Comparison of ENCODE assay signal across 8 cellular contexts in the genomic region with DNA sequence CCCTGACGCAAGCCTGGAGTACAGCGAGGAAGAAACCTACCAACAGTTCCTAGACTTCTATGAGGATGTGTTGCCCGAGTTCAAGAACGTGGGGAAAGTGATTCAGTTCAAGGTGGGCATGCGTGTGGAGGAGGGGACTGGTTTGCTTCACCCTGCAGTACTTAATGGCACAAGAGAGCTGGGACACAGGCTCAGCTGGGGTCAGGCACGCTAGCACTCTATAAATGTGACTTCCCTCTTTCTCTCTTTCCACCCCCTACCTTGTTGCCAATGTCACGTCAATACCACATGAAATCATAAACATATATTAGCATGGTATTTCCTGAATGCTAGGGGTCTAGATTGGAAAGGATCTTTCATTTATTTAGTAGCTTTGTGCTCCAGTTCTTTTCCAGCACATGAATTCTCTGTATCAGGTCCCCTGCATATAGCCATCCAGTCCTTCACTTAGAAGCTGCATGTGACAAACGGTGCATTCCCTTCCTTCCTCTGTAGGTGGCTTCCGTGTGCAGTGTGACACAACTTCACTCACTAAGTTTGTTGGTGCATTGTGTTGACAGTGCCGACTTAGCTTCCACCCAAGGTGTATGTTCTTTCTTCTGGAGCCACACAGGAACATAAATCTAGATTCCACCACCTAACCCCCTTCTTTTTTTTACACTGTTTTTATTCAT. TPM values are rescaled to one million over a fixed set of nuclear protein-coding genes. Genes with fewer than 3 reads are reported as not detected.
DNase-seq lines count a peak whose midpoint lies in the region; ATAC-seq and TF ChIP-seq lines count a peak whose summit lies in the region.

No MANE protein-coding gene starts in this region.

- peak; percentile 14 for DNase-seq in AG08396 (ENCODE audit: low spot score)
- peak; percentile 59 for DNase-seq in GM13977 (ENCODE audit: low spot score)
- no peak for DNase-seq in epithelial cell of proximal tubule (ENCODE audit: low read depth)
- peak; percentile 20 to 55 for DNase-seq in trophoblast cell
- DNase-seq in NCI-H1048 (lab: John Stamatoyannopoulos, UW), result no peak
- no peak for DNase-seq in NK-92 (lab: John Stamatoyannopoulos, UW; ENCODE audit: unreplicated experiment)

- H4K8ac ChIP-seq in trophoblast cell (ENCODE audit: low read depth, low read length), result no peak overlapping the region

- no peak overlapping the region for H2BK12ac ChIP-seq in trophoblast cell (ENCODE audit: low read length)

- peaks cover 2 to 4% of the 10 kb centered on the region in 2 experiments for H3K36me3 ChIP-seq in trophoblast cell (ENCODE audit: control insufficient read depth in 1 of 2, insufficient read depth in 2 of 2, low read length in 2 of 2)

- H2AK5ac ChIP-seq in trophoblast cell (ENCODE audit: low read length), result no peak overlapping the region

- no peak overlapping the region for H3K4me3 ChIP-seq in epithelial cell of proximal tubule (ENCODE audit: low read depth, low read length)
- H3K4me3 ChIP-seq in trophoblast cell (ENCODE audit: low read depth, low read length), result no peak overlapping the region

- no peak overlapping the region for H4K12ac ChIP-seq in trophoblast cell (ENCODE audit: low read depth, low read length)

- peak; percentile 77 for ATAC-seq in HG03025 (IDR thresholded peaks at IDR 0.05; ENCODE audit: low FRiP score, unreplicated experiment)
- peak; percentile 88 for ATAC-seq in SK-N-SH treated with all-trans-retinoic acid at 6 μM for 48 hours

- H3K4me1 ChIP-seq in trophoblast cell (ENCODE audit: control insufficient read depth in 1 of 2, insufficient read depth in 2 of 2, low read length in 2 of 2), result no peaks in the 10 kb centered on the region

- TF ChIP-seq CTCF in GM13977 (IDR thresholded peaks at IDR 0.05; ENCODE audit: extremely low read depth, insufficient read depth, missing control alignments), result peak; percentile 59
- TF ChIP-seq CTCF in epithelial cell of proximal tubule (conservative IDR thresholded peaks at IDR 0.05; ENCODE audit: low read depth, low read length), result peak; percentile 39

- H3K18ac ChIP-seq in trophoblast cell (ENCODE audit: low read length), result no peak overlapping the region

- no peaks in the 10 kb centered on the region for H3K79me2 ChIP-seq in trophoblast cell (ENCODE audit: control insufficient read depth, insufficient read depth, low read length, poor library complexity)

- H2BK120ac ChIP-seq in trophoblast cell (ENCODE audit: insufficient read depth, low read length, poor library complexity), result no peak overlapping the region

- H4K91ac ChIP-seq in trophoblast cell (ENCODE audit: low read depth, low read length), result no peak overlapping the region

- in situ Hi-C loops in GM13977 (cut with MboI; ENCODE audit: low pct_unique_long_range_greater_than_20kb, low sequenced_read_pairs, unreplicated experiment), result no loop called here

- H3K4ac ChIP-seq in trophoblast cell (ENCODE audit: low read depth, low read length), result no peak overlapping the region

- H3K4me2 ChIP-seq in trophoblast cell (ENCODE audit: low read length), result no peak overlapping the region

- H3K14ac ChIP-seq in trophoblast cell (ENCODE audit: low read length), result no peak overlapping the region

- no peak overlapping the region for H2AFZ ChIP-seq in trophoblast cell (ENCODE audit: insufficient read depth, low read length, poor library complexity)

- H3K9me3 ChIP-seq in trophoblast cell (ENCODE audit: insufficient read depth, low read depth, low read length), result no peaks in the 10 kb centered on the region

- no CpG with 5 or more reads among the region's 10 CpGs for WGBS in trophoblast cell (ENCODE audit: extremely low coverage, insufficient coverage, insufficient read length)

- no peaks in the 10 kb centered on the region for H3K79me1 ChIP-seq in trophoblast cell (ENCODE audit: low read length)

- H3K9ac ChIP-seq in trophoblast cell (ENCODE audit: low read length), result no peak overlapping the region

- no peak overlapping the region for H2BK5ac ChIP-seq in trophoblast cell (ENCODE audit: low read depth, low read length, poor library complexity)

- H3K27me3 ChIP-seq in trophoblast cell (ENCODE audit: insufficient read depth, low read length), result no peaks in the 10 kb centered on the region

- no peak overlapping the region for H3K27ac ChIP-seq in trophoblast cell (ENCODE audit: low read depth, low read length)

- H3K23ac ChIP-seq in trophoblast cell (ENCODE audit: low read length), result no peak overlapping the region

TF ChIP-seq in SK-N-SH treated with all-trans-retinoic acid at 6 μM for 48 hours, 23 proteins besides CTCF, POLR2A, EP300 and RAD21:
- TF ChIP-seq BACH2 (CRISPR knock-in tag; IDR thresholded peaks at IDR 0.05; ENCODE audit: borderline replicate concordance) (no peak), RARB (CRISPR knock-in tag; IDR thresholded peaks at IDR 0.05) (no peak), ZNF70 (CRISPR knock-in tag; IDR thresholded peaks at IDR 0.05) (no peak), SNAI2 (CRISPR knock-in tag; IDR thresholded peaks at IDR 0.05) (no peak), ZFP3 (CRISPR knock-in tag; IDR thresholded peaks at IDR 0.05) (no peak), ZNF565 (CRISPR knock-in tag; conservative IDR thresholded peaks at IDR 0.05; ENCODE audit: low read depth) (no peak), TOX (CRISPR knock-in tag; IDR thresholded peaks at IDR 0.05; ENCODE audit: borderline replicate concordance) (no peak), CSDC2 (CRISPR knock-in tag; IDR thresholded peaks at IDR 0.05) (no peak), ESRRG (CRISPR knock-in tag; IDR thresholded peaks at IDR 0.05) (no peak), ISL1 (CRISPR knock-in tag; IDR thresholded peaks at IDR 0.05) (no peak), TCF4 (CRISPR knock-in tag; IDR thresholded peaks at IDR 0.05; ENCODE audit: borderline replicate concordance) (no peak), ARNTL (CRISPR knock-in tag; IDR thresholded peaks at IDR 0.05; ENCODE audit: borderline replicate concordance, low read depth) (no peak), PPARA (CRISPR knock-in tag; IDR thresholded peaks at IDR 0.05; ENCODE audit: borderline replicate concordance) (no peak)
- TF ChIP-seq, protein P1, sequence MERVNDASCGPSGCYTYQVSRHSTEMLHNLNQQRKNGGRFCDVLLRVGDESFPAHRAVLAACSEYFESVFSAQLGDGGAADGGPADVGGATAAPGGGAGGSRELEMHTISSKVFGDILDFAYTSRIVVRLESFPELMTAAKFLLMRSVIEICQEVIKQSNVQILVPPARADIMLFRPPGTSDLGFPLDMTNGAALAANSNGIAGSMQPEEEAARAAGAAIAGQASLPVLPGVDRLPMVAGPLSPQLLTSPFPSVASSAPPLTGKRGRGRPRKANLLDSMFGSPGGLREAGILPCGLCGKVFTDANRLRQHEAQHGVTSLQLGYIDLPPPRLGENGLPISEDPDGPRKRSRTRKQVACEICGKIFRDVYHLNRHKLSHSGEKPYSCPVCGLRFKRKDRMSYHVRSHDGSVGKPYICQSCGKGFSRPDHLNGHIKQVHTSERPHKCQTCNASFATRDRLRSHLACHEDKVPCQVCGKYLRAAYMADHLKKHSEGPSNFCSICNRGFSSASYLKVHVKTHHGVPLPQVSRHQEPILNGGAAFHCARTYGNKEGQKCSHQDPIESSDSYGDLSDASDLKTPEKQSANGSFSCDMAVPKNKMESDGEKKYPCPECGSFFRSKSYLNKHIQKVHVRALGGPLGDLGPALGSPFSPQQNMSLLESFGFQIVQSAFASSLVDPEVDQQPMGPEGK (CRISPR knock-in tag; IDR thresholded peaks at IDR 0.05; ENCODE audit: borderline replicate concordance), result no peak
- TF ChIP-seq, protein P2, sequence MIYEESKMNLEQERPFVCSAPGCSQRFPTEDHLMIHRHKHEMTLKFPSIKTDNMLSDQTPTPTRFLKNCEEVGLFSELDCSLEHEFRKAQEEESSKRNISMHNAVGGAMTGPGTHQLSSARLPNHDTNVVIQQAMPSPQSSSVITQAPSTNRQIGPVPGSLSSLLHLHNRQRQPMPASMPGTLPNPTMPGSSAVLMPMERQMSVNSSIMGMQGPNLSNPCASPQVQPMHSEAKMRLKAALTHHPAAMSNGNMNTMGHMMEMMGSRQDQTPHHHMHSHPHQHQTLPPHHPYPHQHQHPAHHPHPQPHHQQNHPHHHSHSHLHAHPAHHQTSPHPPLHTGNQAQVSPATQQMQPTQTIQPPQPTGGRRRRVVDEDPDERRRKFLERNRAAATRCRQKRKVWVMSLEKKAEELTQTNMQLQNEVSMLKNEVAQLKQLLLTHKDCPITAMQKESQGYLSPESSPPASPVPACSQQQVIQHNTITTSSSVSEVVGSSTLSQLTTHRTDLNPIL (CRISPR knock-in tag; IDR thresholded peaks at IDR 0.05; ENCODE audit: low read depth), result no peak
- TF ChIP-seq, protein P3, sequence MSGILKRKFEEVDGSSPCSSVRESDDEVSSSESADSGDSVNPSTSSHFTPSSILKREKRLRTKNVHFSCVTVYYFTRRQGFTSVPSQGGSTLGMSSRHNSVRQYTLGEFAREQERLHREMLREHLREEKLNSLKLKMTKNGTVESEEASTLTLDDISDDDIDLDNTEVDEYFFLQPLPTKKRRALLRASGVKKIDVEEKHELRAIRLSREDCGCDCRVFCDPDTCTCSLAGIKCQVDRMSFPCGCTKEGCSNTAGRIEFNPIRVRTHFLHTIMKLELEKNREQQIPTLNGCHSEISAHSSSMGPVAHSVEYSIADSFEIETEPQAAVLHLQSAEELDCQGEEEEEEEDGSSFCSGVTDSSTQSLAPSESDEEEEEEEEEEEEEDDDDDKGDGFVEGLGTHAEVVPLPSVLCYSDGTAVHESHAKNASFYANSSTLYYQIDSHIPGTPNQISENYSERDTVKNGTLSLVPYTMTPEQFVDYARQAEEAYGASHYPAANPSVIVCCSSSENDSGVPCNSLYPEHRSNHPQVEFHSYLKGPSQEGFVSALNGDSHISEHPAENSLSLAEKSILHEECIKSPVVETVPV (CRISPR knock-in tag; IDR thresholded peaks at IDR 0.05), result no peak
- TF ChIP-seq, protein P4, sequence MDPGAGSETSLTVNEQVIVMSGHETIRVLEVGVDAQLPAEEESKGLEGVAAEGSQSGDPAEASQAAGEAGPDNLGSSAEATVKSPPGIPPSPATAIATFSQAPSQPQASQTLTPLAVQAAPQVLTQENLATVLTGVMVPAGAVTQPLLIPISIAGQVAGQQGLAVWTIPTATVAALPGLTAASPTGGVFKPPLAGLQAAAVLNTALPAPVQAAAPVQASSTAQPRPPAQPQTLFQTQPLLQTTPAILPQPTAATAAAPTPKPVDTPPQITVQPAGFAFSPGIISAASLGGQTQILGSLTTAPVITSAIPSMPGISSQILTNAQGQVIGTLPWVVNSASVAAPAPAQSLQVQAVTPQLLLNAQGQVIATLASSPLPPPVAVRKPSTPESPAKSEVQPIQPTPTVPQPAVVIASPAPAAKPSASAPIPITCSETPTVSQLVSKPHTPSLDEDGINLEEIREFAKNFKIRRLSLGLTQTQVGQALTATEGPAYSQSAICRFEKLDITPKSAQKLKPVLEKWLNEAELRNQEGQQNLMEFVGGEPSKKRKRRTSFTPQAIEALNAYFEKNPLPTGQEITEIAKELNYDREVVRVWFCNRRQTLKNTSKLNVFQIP (CRISPR knock-in tag; IDR thresholded peaks at IDR 0.05; ENCODE audit: borderline replicate concordance, low read depth), result no peak

RNA-seq across cellular contexts. Expression of a gene that starts 25.6 kb away (rescaled TPM):
- 3.1 and 4.6 TPM in 2 replicates for total RNA-seq in epithelial cell of proximal tubule
- 8.5 and 8.6 TPM in 2 replicates for polyA plus RNA-seq in trophoblast cell (2013)

RNA-seq across cellular contexts. Expression of a gene that starts 38.7 kb away (rescaled TPM):
- total RNA-seq in epithelial cell of proximal tubule, result 48.6 and 69.0 TPM in 2 replicates
- polyA plus RNA-seq in trophoblast cell (2013), result 15.4 and 16.8 TPM in 2 replicates

Comparison
In these comparisons a context has a peak if more than half of its experiments do, and no peak if none do; other contexts are left out.
1. DNase-seq: peak in AG08396 (single experiment), GM13977 (single experiment) and trophoblast cell (2 of 2); none in epithelial cell of proximal tubule (single experiment), NCI-H1048 (single experiment) and NK-92 (single experiment).